ENCODE assay signal across 8 cellular contexts in the genomic region with DNA sequence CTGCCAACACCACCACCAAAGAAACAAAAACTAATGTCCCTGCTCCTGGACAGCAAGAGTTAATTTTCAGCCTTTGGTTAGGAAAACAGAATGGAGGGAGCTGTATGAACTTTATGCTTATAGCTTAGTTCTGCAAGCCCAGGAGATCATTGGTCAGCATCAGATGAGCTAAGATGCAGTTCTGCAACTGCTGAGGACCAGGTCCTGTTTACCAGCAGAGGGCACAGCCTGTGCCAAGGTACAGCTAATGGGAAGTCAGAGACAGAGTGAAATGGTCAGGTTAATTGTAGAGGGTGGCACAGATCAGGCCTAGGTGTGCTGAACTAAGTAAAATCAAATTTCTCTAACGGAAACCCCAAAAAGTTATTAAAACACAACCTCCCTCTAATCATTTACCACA.
DNase-seq lines count a peak whose midpoint lies in the region; ATAC-seq and TF ChIP-seq lines count a peak whose summit lies in the region.

No MANE protein-coding gene starts in this region.

- no peak overlapping the region for H3K4me3 Mint-ChIP-seq in HFFc6

- H3K4me3 ChIP-seq in left lung, result no peak overlapping the region

- H3K27me3 ChIP-seq in left lung, result no peaks in the 10 kb centered on the region

- peak; percentile 57 for ATAC-seq in left lung
- no peak for ATAC-seq in HG02852 (IDR thresholded peaks at IDR 0.05; ENCODE audit: unreplicated experiment)
- ATAC-seq in GM19395 (IDR thresholded peaks at IDR 0.05; ENCODE audit: unreplicated experiment), result no peak

- no peaks in the 10 kb centered on the region for H3K36me3 Mint-ChIP-seq in HFFc6 (ENCODE audit: low read depth)

- peak overlapping the region; percentile 33 for H3K27ac ChIP-seq in VCaP
- no peak overlapping the region for H3K27ac ChIP-seq in left lung

- H3K27me3 Mint-ChIP-seq in HFFc6 (ENCODE audit: insufficient read depth), result peaks cover 2% of the 10 kb centered on the region

- H3K9me3 Mint-ChIP-seq in HFFc6, result no peaks in the 10 kb centered on the region

- DNase-seq in DMS53 (lab: John Stamatoyannopoulos, UW) (peak; percentile 72), HFFc6 (no peak), left lung (no peak), epidermal melanocyte (ENCODE audit: insufficient read length, low spot score) (no peak)
- no peak for DNase-seq in stimulated activated CD4-positive, alpha-beta T cell treated with anti-CD3 and anti-CD28 coated beads, Interleukin-4, amount 100 ng/mL, for 1 hour

- H3K4me1 Mint-ChIP-seq in HFFc6 (ENCODE audit: low read depth), result peaks cover 39% of the 10 kb centered on the region

- H3K27ac Mint-ChIP-seq in HFFc6, result no peak overlapping the region

- peak; percentile 62; the same call in 1 of the 2 replicates for TF ChIP-seq CTCF in HFFc6 (IDR thresholded peaks at IDR 0.05)
- peak; percentile 75 for TF ChIP-seq CTCF in VCaP (conservative IDR thresholded peaks at IDR 0.05)
- no peak for TF ChIP-seq CTCF in left lung (IDR thresholded peaks at IDR 0.05)

- no peaks in the 10 kb centered on the region for H3K36me3 ChIP-seq in left lung

- H3K9me3 ChIP-seq in left lung, result no peaks in the 10 kb centered on the region

- intact Hi-C loops in left lung (cut with DNase I), result no loop called here

- H3K4me1 ChIP-seq in left lung, result no peaks in the 10 kb centered on the region

Comparison
In these comparisons a context has a peak if more than half of its experiments do, and no peak if none do; other contexts are left out.
1. CTCF ChIP-seq: peak in HFFc6 (single experiment) and VCaP (single experiment); none in left lung (0 of 2).